Comparison of ENCODE assay signal across 8 cellular contexts in the genomic region with DNA sequence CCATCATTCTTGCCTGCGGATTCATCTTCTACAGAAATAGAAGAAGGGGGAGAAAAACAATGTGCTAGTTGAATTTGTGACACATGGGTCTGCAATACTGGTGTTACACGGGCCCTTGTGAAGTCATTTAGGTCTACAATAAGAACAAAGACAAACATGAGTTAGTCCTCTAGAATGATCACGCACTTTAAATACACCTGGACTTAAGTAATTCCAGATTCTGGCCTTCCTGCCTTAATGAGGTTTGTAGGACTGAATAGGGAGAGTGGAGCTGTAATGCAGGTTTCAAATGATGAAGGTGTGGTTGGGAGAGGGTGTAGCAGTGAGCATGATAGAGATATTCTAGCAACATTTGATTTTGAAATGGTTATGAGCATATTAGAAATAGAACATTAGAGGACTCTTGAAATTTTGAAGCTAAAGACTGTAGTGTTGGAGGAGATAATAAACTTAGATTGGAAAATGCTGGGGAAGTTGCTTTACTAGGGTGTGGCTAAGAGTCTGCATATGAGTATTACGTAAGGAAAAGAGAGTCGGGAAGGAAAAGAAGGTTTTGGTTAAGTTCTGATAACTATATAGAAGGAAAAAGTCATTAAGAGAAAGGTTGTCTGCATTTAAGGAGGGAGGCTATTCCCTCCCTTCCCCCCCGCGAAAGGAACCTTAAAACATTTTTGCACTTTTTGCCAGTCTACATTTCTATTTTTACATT. TPM values are rescaled to one million over a fixed set of nuclear protein-coding genes. Genes with fewer than 3 reads are reported as not detected.
DNase-seq lines count a peak whose midpoint lies in the region; ATAC-seq and TF ChIP-seq lines count a peak whose summit lies in the region.

No MANE protein-coding gene starts in this region.

- H2AFZ ChIP-seq in OCI-LY7 (ENCODE audit: low read length) (peak overlapping the region; percentile 70; the same call in 1 of the 2 replicates), neuron (ENCODE audit: low read depth, low read length) (peak overlapping the region; percentile 51)

- H3K27me3 ChIP-seq in ectodermal cell (ENCODE audit: control insufficient read depth, insufficient read depth, low read length, poor library complexity, severe bottlenecking) (no peaks in the 10 kb centered on the region), neuron (ENCODE audit: insufficient read depth, low read length) (no peaks in the 10 kb centered on the region)

- H3K36me3 ChIP-seq in OCI-LY7 (ENCODE audit: insufficient read depth, low read length) = peaks cover 69% of the 10 kb centered on the region
- peaks cover 4% of the 10 kb centered on the region for H3K36me3 ChIP-seq in ectodermal cell (ENCODE audit: control insufficient read depth, insufficient read depth, low read length)
- H3K36me3 ChIP-seq in neuron (ENCODE audit: insufficient read depth, low read length) = peaks cover 15% of the 10 kb centered on the region

- WGBS in ectodermal cell, 2 experiments = 34 to 45% methylated on average over 5 to 7 of the region's 7 CpGs

- TF ChIP-seq CTCF in OCI-LY7 (conservative IDR thresholded peaks at IDR 0.05; ENCODE audit: low read length) = no peak

- H3K79me2 ChIP-seq in OCI-LY7 (ENCODE audit: insufficient read depth, low read depth, low read length) = peaks cover 92% of the 10 kb centered on the region

- peaks cover 33% of the 10 kb centered on the region for H4K20me1 ChIP-seq in OCI-LY7 (ENCODE audit: insufficient read depth, low read length)

- H3K4me3 ChIP-seq in OCI-LY7 (ENCODE audit: low read depth, low read length, poor library complexity, severe bottlenecking) (peak overlapping the region; percentile 98), ectodermal cell (ENCODE audit: insufficient read depth, low read depth, low read length) (peak overlapping the region; percentile 96), neuron (ENCODE audit: low read length) (peak overlapping the region; percentile 64)

- no peaks in the 10 kb centered on the region for H3K9me3 ChIP-seq in OCI-LY7 (ENCODE audit: low read length)
- no peaks in the 10 kb centered on the region for H3K9me3 ChIP-seq in ectodermal cell (ENCODE audit: control insufficient read depth, low read length)
- H3K9me3 ChIP-seq in neuron (ENCODE audit: low read length) = no peaks in the 10 kb centered on the region

- peak overlapping the region; percentile 90 for H3K4me2 ChIP-seq in OCI-LY7 (ENCODE audit: low read length)

- DNase-seq in DMS53 (lab: John Stamatoyannopoulos, UW) = peak; percentile 25
- no peak for DNase-seq in DMS53 treated with DMSO at 0.1 percent for 48 hours (lab: John Stamatoyannopoulos, UW; ENCODE audit: unreplicated experiment)
- no peak for DNase-seq in OCI-LY7 (ENCODE audit: low spot score)
- no peak for DNase-seq in middle frontal gyrus (ENCODE audit: extremely low spot score, low spot score)
- no peak for DNase-seq in NCI-H524 treated with DMSO at 0.1 percent for 48 hours (lab: John Stamatoyannopoulos, UW)

- intact Hi-C loops in OCI-LY7 (cut with micrococcal nuclease; ENCODE audit: unreplicated experiment) = loop anchor here (2.0 to 5.0 kb wide), 2 partner anchors 155 to 216 kb away; a partner anchor contains a TSS

- CTCF ChIA-PET in OCI-LY7 (lab: Charles Lee; ENCODE audit: unreplicated experiment) = no interaction called here

- POLR2A ChIA-PET in OCI-LY7 (lab: Charles Lee) = interaction anchor here (0.6 to 1.6 kb wide), 11 partner anchors 9 to 656 kb away, joined by 3 to 6 read pairs (median 3); a partner anchor contains a TSS

- H3K9me2 ChIP-seq in OCI-LY7 (ENCODE audit: insufficient read depth, low read length) = no peaks in the 10 kb centered on the region

- H3K27ac ChIP-seq in OCI-LY7 (ENCODE audit: low read depth, low read length, poor library complexity, severe bottlenecking) (peak overlapping the region; percentile 81), ectodermal cell (ENCODE audit: insufficient read depth, low read depth, low read length, poor library complexity, severe bottlenecking) (peak overlapping the region; percentile 92)

- H3K4me1 ChIP-seq in OCI-LY7 (ENCODE audit: insufficient read depth, low read length, poor library complexity, severe bottlenecking) (peaks cover 40% of the 10 kb centered on the region), ectodermal cell (ENCODE audit: control insufficient read depth, insufficient read depth, low read length) (peaks cover 6% of the 10 kb centered on the region), neuron (ENCODE audit: insufficient read depth, low read length) (peaks cover 28% of the 10 kb centered on the region)

- no peak for ATAC-seq in HG03025 (IDR thresholded peaks at IDR 0.05; ENCODE audit: low FRiP score, unreplicated experiment)

- BruUV-seq in OCI-LY7 (replicated peaks; lab: Mats Ljungman, UMichigan) = TSS peak; percentile 89

RNA-seq across cellular contexts. Expression of a gene that starts 0.6 kb away (rescaled TPM):
- total RNA-seq in OCI-LY7 (2014; rRNA removed; shearing (Covaris generic)) = 85.6 and 86.0 TPM in 2 replicates
- 105 and 130 TPM in 2 replicates for total RNA-seq in OCI-LY7 (2022)
- 78.4 TPM for polyA plus RNA-seq in ectodermal cell (2013, experiment 1 of 4)
- 73.7 TPM for polyA plus RNA-seq in ectodermal cell (2013, experiment 2 of 4)
- polyA plus RNA-seq in ectodermal cell (2013, experiment 3 of 4) = 78.4 TPM
- polyA plus RNA-seq in ectodermal cell (2013, experiment 4 of 4) = 82.0 TPM

RNA-seq across cellular contexts. Expression of a gene that starts 0.9 kb away (rescaled TPM):
- total RNA-seq in OCI-LY7 (2014; rRNA removed; shearing (Covaris generic)) = 182 and 183 TPM in 2 replicates
- 97.4 and 101 TPM in 2 replicates for total RNA-seq in OCI-LY7 (2022)
- 80.0 TPM for polyA plus RNA-seq in ectodermal cell (2013, experiment 1 of 4)
- polyA plus RNA-seq in ectodermal cell (2013, experiment 2 of 4) = 82.3 TPM
- 74.9 TPM for polyA plus RNA-seq in ectodermal cell (2013, experiment 3 of 4)
- 82.9 TPM for polyA plus RNA-seq in ectodermal cell (2013, experiment 4 of 4)

RNA-seq across cellular contexts. Expression of a gene that starts 55.9 kb away (rescaled TPM):
- 36.8 and 60.7 TPM in 2 replicates for total RNA-seq in OCI-LY7 (2014; rRNA removed; shearing (Covaris generic))
- 70.1 and 71.8 TPM in 2 replicates for total RNA-seq in OCI-LY7 (2022)
- polyA plus RNA-seq in ectodermal cell (2013, experiment 1 of 4) = 59.6 TPM
- polyA plus RNA-seq in ectodermal cell (2013, experiment 2 of 4) = 60.4 TPM
- 77.6 TPM for polyA plus RNA-seq in ectodermal cell (2013, experiment 3 of 4)
- 87.6 TPM for polyA plus RNA-seq in ectodermal cell (2013, experiment 4 of 4)
